ENCODE assay signal across 8 cellular contexts in the genomic region with DNA sequence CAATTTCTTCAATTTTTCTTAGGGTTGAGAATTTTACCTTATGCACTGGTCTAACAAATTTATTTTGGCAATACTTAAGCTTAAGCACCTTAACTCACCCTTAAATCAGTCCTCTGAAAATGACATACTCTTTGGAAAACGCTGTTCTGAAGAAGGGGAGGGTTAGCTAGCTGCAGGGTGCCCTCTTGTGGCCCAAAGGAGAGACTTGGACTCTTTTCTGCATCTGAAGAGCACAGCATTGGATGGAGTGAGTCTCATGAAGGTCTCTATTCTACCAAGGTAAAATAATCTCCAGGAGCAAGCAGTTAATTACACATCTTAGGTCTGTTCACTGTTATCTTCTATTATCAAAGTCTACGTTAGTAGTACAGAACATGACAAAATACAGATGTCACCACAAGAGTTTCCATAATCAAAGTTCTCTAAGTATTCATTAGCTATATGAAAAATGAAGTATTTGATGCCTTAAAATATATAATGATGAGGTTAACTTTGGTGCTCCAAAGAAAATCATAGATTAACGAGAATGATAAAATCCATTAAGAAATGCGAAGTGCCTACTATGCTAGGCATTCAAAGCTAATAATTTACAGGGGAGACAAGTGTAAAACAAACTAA. TPM values are rescaled to one million over a fixed set of nuclear protein-coding genes. Genes with fewer than 3 reads are reported as not detected.
A peak's percentile ranks its signal among the peaks of the same experiment; 100 is the strongest.
DNase-seq lines count a peak whose midpoint lies in the region; ATAC-seq and TF ChIP-seq lines count a peak whose summit lies in the region.

No MANE protein-coding gene starts in this region.

- peaks cover 28% of the 10 kb centered on the region for H3K4me1 ChIP-seq in CD8-positive, alpha-beta memory T cell (ENCODE audit: insufficient read depth, low read length)
- H3K4me1 ChIP-seq in RWPE2 (ENCODE audit: insufficient read depth, poor library complexity, severe bottlenecking), result peaks cover 14% of the 10 kb centered on the region
- H3K4me1 ChIP-seq in spleen, result peaks cover 9 to 93% (median 40%) of the 10 kb centered on the region in 6 donors

- H3K4me3 ChIP-seq in CD8-positive, alpha-beta memory T cell (ENCODE audit: low read length), result no peak overlapping the region
- H3K4me3 ChIP-seq in RWPE2 (ENCODE audit: severe bottlenecking), result no peak overlapping the region
- H3K4me3 ChIP-seq in spleen, result no peak overlapping the region

- peak overlapping the region in 1 of 7 donors; percentile 16 for H3K4me3 Mint-ChIP-seq in CD8-positive, alpha-beta memory T cell

- WGBS in spleen, 5 donors, result 61 to 71% (median 68%) methylated on average over 4 of the region's 4 CpGs

- ATAC-seq in GM19023 (IDR thresholded peaks at IDR 0.05; ENCODE audit: unreplicated experiment), result peak; percentile 76
- peak; percentile 88 for ATAC-seq in RWPE2 (ENCODE audit: low read depth)
- ATAC-seq in GM19324 (IDR thresholded peaks at IDR 0.05; ENCODE audit: low FRiP score, unreplicated experiment), result no peak

- intact Hi-C loops in spleen (cut with DNase I; ENCODE audit: low total_unique reads), result no loop called here

- H3K27me3 Mint-ChIP-seq in CD8-positive, alpha-beta memory T cell, result no peaks in the 10 kb centered on the region

- H3K9me3 ChIP-seq in CD8-positive, alpha-beta memory T cell (ENCODE audit: low read length), result no peaks in the 10 kb centered on the region
- H3K9me3 ChIP-seq in RWPE2 (ENCODE audit: severe bottlenecking) (no peaks in the 10 kb centered on the region), spleen (peaks cover 0 to 11% (median 8%) of the 10 kb centered on the region in 8 donors)

- TF ChIP-seq POLR2A in spleen (IDR thresholded peaks at IDR 0.05), result no peak

- peak; percentile 13 to 57 (median 27) for DNase-seq in CD8-positive, alpha-beta memory T cell
- DNase-seq in HUDEP-2 (lab: John Stamatoyannopoulos, UW; ENCODE audit: unreplicated experiment in 76 of 76) (peak in 44 of 76 experiments; percentile 7 to 70 (median 31)), RWPE2 (ENCODE audit: low spot score) (no peak), amniotic stem cell (lab: John Stamatoyannopoulos, UW) (peak; percentile 36), hippocampal formation (lab: John Stamatoyannopoulos, UW) (peak; percentile 43 to 61), spleen (no peak)

- no peaks in the 10 kb centered on the region for H3K36me3 ChIP-seq in CD8-positive, alpha-beta memory T cell (ENCODE audit: insufficient read depth, low read length)
- H3K36me3 ChIP-seq in RWPE2 (ENCODE audit: low read depth) (peaks cover 61% of the 10 kb centered on the region), spleen (peaks cover 3 to 64% (median 27%) of the 10 kb centered on the region in 6 donors)

- H3K36me3 Mint-ChIP-seq in CD8-positive, alpha-beta memory T cell, result peaks cover 8 to 79% (median 13%) of the 10 kb centered on the region in 3 donors

- no peaks in the 10 kb centered on the region for H3K27me3 ChIP-seq in CD8-positive, alpha-beta memory T cell (ENCODE audit: insufficient read depth, low read length, poor library complexity, severe bottlenecking)
- no peaks in the 10 kb centered on the region for H3K27me3 ChIP-seq in RWPE2 (ENCODE audit: insufficient read depth, poor library complexity, severe bottlenecking)
- no peaks in the 10 kb centered on the region for H3K27me3 ChIP-seq in spleen (replicated peaks in 1 of 7)

- peaks cover 65 to 91% (median 84%) of the 10 kb centered on the region in 3 donors for H3K4me1 Mint-ChIP-seq in CD8-positive, alpha-beta memory T cell

- H3K9me3 Mint-ChIP-seq in CD8-positive, alpha-beta memory T cell, result peaks cover 0 to 9% (median 5%) of the 10 kb centered on the region in 5 donors

- H3K27ac Mint-ChIP-seq in CD8-positive, alpha-beta memory T cell, result peak overlapping the region in 7 of 8 donors; percentile 12 to 83 (median 61)

- no peak overlapping the region for H3K27ac ChIP-seq in CD8-positive, alpha-beta memory T cell (ENCODE audit: low read depth, low read length)
- H3K27ac ChIP-seq in RWPE2 (ENCODE audit: poor library complexity, severe bottlenecking), result peak overlapping the region; percentile 42
- H3K27ac ChIP-seq in spleen, result no peak overlapping the region

- CTCF ChIA-PET in CD8-positive, alpha-beta memory T cell (lab: Charles Lee), result interaction anchor here (0.7 to 3.7 kb wide), 16 partner anchors 9 to 325 kb away, joined by 3 to 17 read pairs (median 4); partner anchors contain the start of gene HS1BP3

- peak; percentile 97 for TF ChIP-seq CTCF in RWPE2 (IDR thresholded peaks at IDR 0.05; ENCODE audit: poor library complexity, severe bottlenecking)
- TF ChIP-seq CTCF in spleen (IDR thresholded peaks at IDR 0.05 in 8 of 11, conservative IDR thresholded peaks at IDR 0.05 in 3 of 11), result peak in 10 of 11 experiments; percentile 22 to 70 (median 56)

- POLR2A ChIA-PET in CD8-positive, alpha-beta memory T cell (lab: Charles Lee), result no interaction called here

RNA-seq across cellular contexts. Expression of gene PUM2, which starts 24.4 kb away (rescaled TPM):
- 100 to 1,000 TPM; 120 to 121 TPM for total RNA-seq in CD8-positive, alpha-beta memory T cell
- polyA plus RNA-seq in CD8-positive, alpha-beta memory T cell, result 17.0 TPM
- total RNA-seq in spleen, result 100 to 1,000 TPM in 4 of 7 donors, 10 to 100 TPM in 3; 82.5 to 137 (median 122) TPM
- polyA plus RNA-seq in spleen, result 10 to 100 TPM; 29.2 to 35.9 (median 30.1) TPM

Comparison
In these comparisons a context has a peak if more than half of its experiments do, and no peak if none do; other contexts are left out.
1. DNase-seq: peak in CD8-positive, alpha-beta memory T cell (5 of 5), HUDEP-2 (44 of 76), amniotic stem cell (single experiment) and hippocampal formation (2 of 2); none in RWPE2 (single experiment) and spleen (single experiment).